In the genomic region with DNA sequence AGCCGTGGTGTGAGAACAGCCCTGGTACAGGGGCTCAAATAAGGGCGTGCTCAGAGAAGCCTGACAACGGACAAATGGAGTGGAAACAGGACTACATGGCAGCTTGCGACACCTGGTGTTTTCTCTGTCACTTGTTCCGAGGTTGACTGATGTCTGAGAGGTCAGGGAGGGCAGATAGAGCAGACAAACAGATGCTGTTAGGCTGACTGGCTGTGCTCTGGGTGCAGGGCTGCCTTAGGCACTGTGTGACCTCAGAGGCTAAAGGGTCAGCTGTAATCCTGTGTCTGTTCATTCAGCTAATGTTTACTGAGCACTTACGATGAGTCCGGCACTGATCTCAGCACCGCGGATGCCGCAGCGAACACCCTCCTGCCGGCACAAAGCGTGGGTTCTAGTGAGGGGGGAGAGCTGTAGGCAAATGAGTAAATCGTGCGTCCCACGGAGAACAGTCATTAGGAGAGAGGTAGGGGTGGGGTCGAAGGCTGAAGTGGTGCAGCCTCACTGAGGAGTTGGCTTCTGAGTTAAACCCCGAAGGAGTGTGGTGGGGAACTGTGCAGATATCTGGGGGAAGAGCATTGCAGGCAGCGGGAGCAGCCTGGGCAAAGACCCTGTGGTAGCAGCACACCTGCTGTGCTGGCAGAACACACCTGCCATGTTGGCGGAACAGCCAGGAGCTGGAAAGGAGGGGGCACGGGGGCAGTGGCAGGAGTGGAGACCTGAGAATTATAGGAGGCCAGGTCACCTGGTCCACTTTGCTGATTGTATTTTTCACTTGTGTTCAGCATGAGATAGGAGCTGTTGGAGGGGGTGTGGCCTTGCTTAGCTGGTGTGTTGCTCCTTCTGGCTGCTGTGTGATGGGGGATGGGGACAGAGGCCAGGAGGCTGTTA, we compare ENCODE assay signal across 8 cellular contexts. TPM values are rescaled to one million over a fixed set of nuclear protein-coding genes. Genes with fewer than 3 reads are reported as not detected.
DNase-seq lines count a peak whose midpoint lies in the region; ATAC-seq and TF ChIP-seq lines count a peak whose summit lies in the region.

No MANE protein-coding gene starts in this region.

- H3K27ac ChIP-seq in OCI-LY1 (ENCODE audit: low read depth, low read length, poor library complexity, severe bottlenecking) = peak overlapping the region; percentile 98

- peak; percentile 66; the same call in 1 of the 2 replicates for TF ChIP-seq CTCF in OCI-LY1 (IDR thresholded peaks at IDR 0.05; ENCODE audit: low read length)

- no peaks in the 10 kb centered on the region for H3K9me3 Mint-ChIP-seq in activated naive CD4-positive, alpha-beta T cell treated with anti-CD3 and anti-CD28 coated beads, Interleukin-2, amount 10 ng/mL, durations not matched to agents 7 days and 5 days
- no peaks in the 10 kb centered on the region for H3K9me3 Mint-ChIP-seq in activated naive CD4-positive, alpha-beta T cell treated with anti-CD3 and anti-CD28 coated beads for 36 hours

- H3K4me1 Mint-ChIP-seq in activated naive CD4-positive, alpha-beta T cell treated with anti-CD3 and anti-CD28 coated beads, Interleukin-2, amount 10 ng/mL, durations not matched to agents 7 days and 5 days = no peaks in the 10 kb centered on the region
- no peaks in the 10 kb centered on the region for H3K4me1 Mint-ChIP-seq in activated naive CD4-positive, alpha-beta T cell treated with anti-CD3 and anti-CD28 coated beads for 36 hours (ENCODE audit: low read depth)

- ATAC-seq in HG02870 (IDR thresholded peaks at IDR 0.05; ENCODE audit: unreplicated experiment) = peak; percentile 89

- no peaks in the 10 kb centered on the region for H3K9me3 ChIP-seq in OCI-LY1 (ENCODE audit: low read length)

- H3K4me3 ChIP-seq in OCI-LY1 (ENCODE audit: low read depth, low read length, poor library complexity, severe bottlenecking) = peak overlapping the region; percentile 47

- peaks cover 79% of the 10 kb centered on the region for H3K4me1 ChIP-seq in OCI-LY1 (ENCODE audit: insufficient read depth, low read length, severe bottlenecking)

- CTCF ChIA-PET in activated naive CD4-positive, alpha-beta T cell treated with anti-CD3 and anti-CD28 coated beads, Interleukin-2, amount 10 ng/mL, durations not matched to agents 7 days and 5 days (lab: Charles Lee) = interaction anchor here (0.9 to 3.5 kb wide), 3 partner anchors 10 to 246 kb away, joined by 3 to 13 read pairs (median 6); no protein-coding TSS in a partner anchor
- CTCF ChIA-PET in activated naive CD4-positive, alpha-beta T cell treated with anti-CD3 and anti-CD28 coated beads for 36 hours (lab: Charles Lee) = interaction anchor here (0.6 to 0.8 kb wide), 2 partner anchors 11 to 227 kb away, joined by 3 to 4 read pairs; no protein-coding TSS in a partner anchor

- peaks cover 35% of the 10 kb centered on the region for H3K36me3 ChIP-seq in OCI-LY1 (ENCODE audit: insufficient read depth, low read length)

- no peak overlapping the region for H3K4me3 Mint-ChIP-seq in activated naive CD4-positive, alpha-beta T cell treated with anti-CD3 and anti-CD28 coated beads, Interleukin-2, amount 10 ng/mL, durations not matched to agents 7 days and 5 days
- no peak overlapping the region for H3K4me3 Mint-ChIP-seq in activated naive CD4-positive, alpha-beta T cell treated with anti-CD3 and anti-CD28 coated beads for 36 hours

- no peaks in the 10 kb centered on the region for H3K36me3 Mint-ChIP-seq in activated naive CD4-positive, alpha-beta T cell treated with anti-CD3 and anti-CD28 coated beads, Interleukin-2, amount 10 ng/mL, durations not matched to agents 7 days and 5 days
- peaks cover 19% of the 10 kb centered on the region for H3K36me3 Mint-ChIP-seq in activated naive CD4-positive, alpha-beta T cell treated with anti-CD3 and anti-CD28 coated beads for 36 hours (ENCODE audit: low read depth)

- H3K27me3 ChIP-seq in OCI-LY1 (ENCODE audit: insufficient read depth, low read length) = no peaks in the 10 kb centered on the region

- H3F3A ChIP-seq in OCI-LY1 (ENCODE audit: insufficient read depth, low read length) = no peaks in the 10 kb centered on the region

- H3K4me2 ChIP-seq in OCI-LY1 (ENCODE audit: low read length) = peak overlapping the region; percentile 63

- H4K20me1 ChIP-seq in OCI-LY1 (ENCODE audit: insufficient read depth, low read length) = no peaks in the 10 kb centered on the region

- H3K9ac ChIP-seq in OCI-LY1 (ENCODE audit: low read length) = peak overlapping the region; percentile 65

- H3K27me3 Mint-ChIP-seq in activated naive CD4-positive, alpha-beta T cell treated with anti-CD3 and anti-CD28 coated beads, Interleukin-2, amount 10 ng/mL, durations not matched to agents 7 days and 5 days = no peaks in the 10 kb centered on the region
- no peaks in the 10 kb centered on the region for H3K27me3 Mint-ChIP-seq in activated naive CD4-positive, alpha-beta T cell treated with anti-CD3 and anti-CD28 coated beads for 36 hours (ENCODE audit: low read depth)

- H3K79me2 ChIP-seq in OCI-LY1 (ENCODE audit: insufficient read depth, low read length) = no peaks in the 10 kb centered on the region

- no peak overlapping the region for H2AFZ ChIP-seq in OCI-LY1 (ENCODE audit: low read length)

- intact Hi-C loops in activated naive CD4-positive, alpha-beta T cell treated with anti-CD3 and anti-CD28 coated beads for 36 hours (cut with micrococcal nuclease) = no loop called here

- no peak overlapping the region for H3K27ac Mint-ChIP-seq in activated naive CD4-positive, alpha-beta T cell treated with anti-CD3 and anti-CD28 coated beads, Interleukin-2, amount 10 ng/mL, durations not matched to agents 7 days and 5 days
- H3K27ac Mint-ChIP-seq in activated naive CD4-positive, alpha-beta T cell treated with anti-CD3 and anti-CD28 coated beads for 36 hours = no peak overlapping the region

- H3K9me2 ChIP-seq in OCI-LY1 (ENCODE audit: low read depth, low read length) = no peaks in the 10 kb centered on the region

- DNase-seq in activated naive CD4-positive, alpha-beta T cell treated with Interleukin-2 at 50 U/mL for 16 hours = peak; percentile 29
- DNase-seq in activated naive CD4-positive, alpha-beta T cell treated with anti-CD3 and anti-CD28 coated beads, Interleukin-2, amount 10 ng/mL, durations not matched to agents 7 days and 5 days = no peak
- DNase-seq in retina (peak; percentile 44), AG08396 (ENCODE audit: low spot score) (no peak), OCI-M2 (lab: John Stamatoyannopoulos, UW; ENCODE audit: unreplicated experiment) (no peak)
- DNase-seq in activated naive CD4-positive, alpha-beta T cell treated with anti-CD3 and anti-CD28 coated beads for 36 hours = no peak

RNA-seq across cellular contexts. Expression of gene GPT2, which starts 35.0 kb away (rescaled TPM):
- 10 to 100 TPM; 15.5 to 18.6 TPM for total RNA-seq in activated naive CD4-positive, alpha-beta T cell treated with anti-CD3 and anti-CD28 coated beads for 36 hours

RNA-seq across cellular contexts. Expression of gene DNAJA2, which starts 54.3 kb away (rescaled TPM):
- 10 to 100 TPM; 56.9 to 59.9 TPM for total RNA-seq in activated naive CD4-positive, alpha-beta T cell treated with anti-CD3 and anti-CD28 coated beads for 36 hours

Comparison
In these comparisons a context has a peak if more than half of its experiments do, and no peak if none do; other contexts are left out.
1. DNase-seq: peak in activated naive CD4-positive, alpha-beta T cell treated with Interleukin-2 at 50 U/mL for 16 hours (single experiment) and retina (single experiment); none in activated naive CD4-positive, alpha-beta T cell treated with anti-CD3 and anti-CD28 coated beads, Interleukin-2, amount 10 ng/mL, durations not matched to agents 7 days and 5 days (single experiment), AG08396 (single experiment), activated naive CD4-positive, alpha-beta T cell treated with anti-CD3 and anti-CD28 coated beads for 36 hours (single experiment) and OCI-M2 (single experiment).